7 cellular contexts compared by ENCODE assay signal in genomic region chr1:223748405-223748772, GRCh38. TPM values are rescaled to one million over a fixed set of nuclear protein-coding genes. Genes with fewer than 3 reads are reported as not detected.
DNase-seq lines count a peak whose midpoint lies in the region; ATAC-seq and TF ChIP-seq lines count a peak whose summit lies in the region.

No MANE protein-coding gene starts in this region.

- H3K79me2 ChIP-seq in GM23248 (ENCODE audit: insufficient read depth): peaks cover 34% of the 10 kb centered on the region

- in situ Hi-C loops in GM23248 (cut with MboI): no loop called here

- H3K9me3 ChIP-seq in GM23248 (ENCODE audit: low read depth) (no peaks in the 10 kb centered on the region), T-helper 17 cell (ENCODE audit: control insufficient read depth, low read length, poor library complexity, severe bottlenecking) (no peaks in the 10 kb centered on the region), gastroesophageal sphincter (no peaks in the 10 kb centered on the region)

- intact Hi-C loops in sciatic nerve (cut with DNase I): loop anchor here (2.0 kb wide), 1 partner anchor 36 kb away; the partner anchor contains the start of gene CAPN2

- H3K36me3 Mint-ChIP-seq in T-helper 17 cell (ENCODE audit: low read depth): peaks cover 14% of the 10 kb centered on the region

- H3K27ac Mint-ChIP-seq in T-helper 17 cell: peak overlapping the region; percentile 79

- no peaks in the 10 kb centered on the region for H3K9me2 ChIP-seq in GM23248 (ENCODE audit: insufficient read depth)

- ATAC-seq in T-helper 17 cell (no peak), gastroesophageal sphincter (peak; percentile 55), sciatic nerve (peak; percentile 80), GM19397 (IDR thresholded peaks at IDR 0.05; ENCODE audit: unreplicated experiment) (no peak)

- H3K27ac ChIP-seq in GM23248: peak overlapping the region; percentile 2; the same call in 1 of the 2 replicates
- H3K27ac ChIP-seq in gastroesophageal sphincter: peak overlapping the region; percentile 26 to 87 (median 82)

- no peaks in the 10 kb centered on the region for H3K27me3 ChIP-seq in GM23248 (replicated peaks; ENCODE audit: insufficient read depth)
- H3K27me3 ChIP-seq in gastroesophageal sphincter: no peaks in the 10 kb centered on the region

- WGBS in GM23248 (ENCODE audit: low coverage in 1 of 2, low lambda C conversion rate in 2 of 2, missing lambda C conversion rate in 2 of 2), 2 experiments: 59 to 60% methylated on average over 7 to 18 of the region's 18 CpGs
- 0% methylated on average over 3 of the region's 18 CpGs; no CpG with 5 or more reads in 1 of the 2 donors for WGBS in gastroesophageal sphincter (ENCODE audit: low coverage in 1 of 2), 2 donors

- DNase-seq in GM23248: peak; percentile 58
- DNase-seq in T-helper 17 cell: no peak
- DNase-seq in sciatic nerve (ENCODE audit: low spot score): no peak
- DNase-seq in NOMO-1 treated with dmso at 0.1 percent for 144 hours (lab: John Stamatoyannopoulos, UW; ENCODE audit: unreplicated experiment): no peak
- no peak for DNase-seq in KG1 (lab: John Stamatoyannopoulos, UW)

- H3K4me2 ChIP-seq in GM23248 (ENCODE audit: unreplicated experiment): no peak overlapping the region

- H2AFZ ChIP-seq in GM23248: no peak overlapping the region

- no peaks in the 10 kb centered on the region for H3K27me3 Mint-ChIP-seq in T-helper 17 cell

- peaks cover 31% of the 10 kb centered on the region for H3K4me1 Mint-ChIP-seq in T-helper 17 cell

- H3K4me3 Mint-ChIP-seq in T-helper 17 cell: peak overlapping the region; percentile 85

- peaks cover 34% of the 10 kb centered on the region for H3F3A ChIP-seq in GM23248 (ENCODE audit: insufficient read depth)

- 0 out of 2 replicates have a peak overlapping the region, but pooled peaks have one; percentile 25 for H3K9ac ChIP-seq in GM23248

- no peak for TF ChIP-seq EP300 in gastroesophageal sphincter (IDR thresholded peaks at IDR 0.05)

- H3K4me1 ChIP-seq in GM23248 (ENCODE audit: insufficient read depth) (peaks cover 10% of the 10 kb centered on the region), gastroesophageal sphincter (peaks cover 0 to 30% (median 21%) of the 10 kb centered on the region in 3 donors)

- TF ChIP-seq CTCF in gastroesophageal sphincter (IDR thresholded peaks at IDR 0.05): no peak

- TF ChIP-seq POLR2A in gastroesophageal sphincter (IDR thresholded peaks at IDR 0.05): no peak

- H3K4me3 ChIP-seq in GM23248: no peak overlapping the region
- peak overlapping the region; percentile 33 to 57 for H3K4me3 ChIP-seq in gastroesophageal sphincter

- H4K20me1 ChIP-seq in GM23248 (ENCODE audit: insufficient read depth): no peaks in the 10 kb centered on the region

- H3K36me3 ChIP-seq in GM23248 (ENCODE audit: low read depth) (peaks cover 46% of the 10 kb centered on the region), gastroesophageal sphincter (peaks cover 0 to 82% of the 10 kb centered on the region in 2 donors)

RNA-seq across cellular contexts. Expression of gene CAPN2, which starts 36.0 kb away (rescaled TPM):
- 214 and 223 TPM in 2 replicates for total RNA-seq in GM23248 (2014; rRNA removed; shearing (Covaris generic))
- polyA plus RNA-seq in GM23248 (2016; fragmentation: Nextera tagmentation; extraction: Ambion mirVana): 261 and 272 TPM in 2 replicates
- total RNA-seq in T-helper 17 cell (100 to 1,000 TPM; 218 to 220 TPM), gastroesophageal sphincter (100 to 1,000 TPM; 140 to 174 (median 149) TPM), sciatic nerve (186 TPM)

Comparison
In these comparisons a context has a peak if more than half of its experiments do, and no peak if none do; other contexts are left out.
1. ATAC-seq: peak in gastroesophageal sphincter (single experiment) and sciatic nerve (single experiment); none in T-helper 17 cell (single experiment) and GM19397 (single experiment).